Comparison of ENCODE assay signal across 8 cellular contexts in genomic region chr12:69415471-69416275, GRCh38. TPM values are rescaled to one million over a fixed set of nuclear protein-coding genes. Genes with fewer than 3 reads are reported as not detected.
DNase-seq lines count a peak whose midpoint lies in the region; ATAC-seq and TF ChIP-seq lines count a peak whose summit lies in the region.

No MANE protein-coding gene starts in this region.

- no peaks in the 10 kb centered on the region for H3K9me3 ChIP-seq in AG04450 (ENCODE audit: control insufficient read depth, insufficient read depth, low read length)

- H3K27ac ChIP-seq in AG04450 (ENCODE audit: low read depth, low read length) = peak overlapping the region; percentile 61

- no peak for ATAC-seq in HG02870 (IDR thresholded peaks at IDR 0.05; ENCODE audit: unreplicated experiment)

- CTCF ChIA-PET in AG04450 (lab: Charles Lee) = interaction anchor here (0.7 to 1.8 kb wide), 6 partner anchors 8 to 138 kb away, joined by 3 to 4 read pairs (median 4); no protein-coding TSS in a partner anchor

- no peaks in the 10 kb centered on the region for H3K27me3 ChIP-seq in AG04450 (ENCODE audit: control insufficient read depth, insufficient read depth, low read length)

- no peak overlapping the region for H3K4me3 ChIP-seq in AG04450 (ENCODE audit: low read depth, low read length)

- POLR2A ChIA-PET in AG04450 (lab: Yijun Ruan, JAX) = no interaction called here

- TF ChIP-seq CTCF in AG04450 (IDR thresholded peaks at IDR 0.05; ENCODE audit: low read depth, low read length) (peak; percentile 89), GM10266 (IDR thresholded peaks at IDR 0.05; ENCODE audit: control insufficient read depth, insufficient read depth, low read depth, missing control alignments) (peak; percentile 59)

- DNase-seq in AG04450 (ENCODE audit: low read depth, low spot score) (peak; percentile 88), GM10266 (ENCODE audit: extremely low spot score) (peak; percentile 42), NCI-H2196 treated with DMSO at 0.1 percent for 48 hours (lab: John Stamatoyannopoulos, UW; ENCODE audit: unreplicated experiment) (peak; percentile 20), brain pericyte (ENCODE audit: low read depth, low spot score) (peak; percentile 75), iPS-NIHi11 (ENCODE audit: low spot score) (peak; percentile 70), smooth muscle cell of the brain vasculature (ENCODE audit: low read depth, low spot score) (peak; percentile 78)
- DNase-seq in activated effector memory CD4-positive, alpha-beta T cell treated with anti-CD3 and anti-CD28 coated beads, Interleukin-2, amount 50 U/mL, for 16 hours = no peak

RNA-seq across cellular contexts. Expression of gene FRS2, which starts 54.5 kb away (rescaled TPM):
- 28.2 and 41.9 TPM in 2 replicates for polyA plus RNA-seq in AG04450 (2011; rRNA removed)
- 40.5 and 59.1 TPM in 2 replicates for polyA minus RNA-seq in AG04450 (2011; rRNA and poly(A)+ RNA removed)

RNA-seq across cellular contexts. Expression of gene YEATS4, which starts 56.1 kb away (rescaled TPM):
- 8.1 and 13.0 TPM in 2 replicates for polyA plus RNA-seq in AG04450 (2011; rRNA removed)
- polyA minus RNA-seq in AG04450 (2011; rRNA and poly(A)+ RNA removed) = 3.6 and 4.5 TPM in 2 replicates
